ENCODE assay signal across 8 cellular contexts in genomic region chr11:66363805-66364535, GRCh38. TPM values are rescaled to one million over a fixed set of nuclear protein-coding genes. Genes with fewer than 3 reads are reported as not detected.
A peak's percentile ranks its signal among the peaks of the same experiment; 100 is the strongest.
DNase-seq lines count a peak whose midpoint lies in the region; ATAC-seq and TF ChIP-seq lines count a peak whose summit lies in the region.

No MANE protein-coding gene starts in this region.

- no TSS peak for BruUV-seq in Panc1 (replicated peaks; lab: Mats Ljungman, UMichigan)

- TF ChIP-seq CTCF in Panc1 (IDR thresholded peaks at IDR 0.05) (peak; percentile 99), left ventricle myocardium inferior (IDR thresholded peaks at IDR 0.05; ENCODE audit: borderline replicate concordance) (peak; percentile 63)

- H3K36me3 ChIP-seq in Panc1 (ENCODE audit: control insufficient read depth, insufficient read depth, low read length) (no peaks in the 10 kb centered on the region), left ventricle myocardium inferior (peaks cover 8% of the 10 kb centered on the region)

- H3K4me3 ChIP-seq in Panc1 (ENCODE audit: low read depth in 2 of 2, low read length in 2 of 2), result no peak overlapping the region
- no peak overlapping the region for H3K4me3 ChIP-seq in left ventricle myocardium inferior

- intact Hi-C loops in Panc1 (cut with micrococcal nuclease; ENCODE audit: unreplicated experiment), result no loop called here
- intact Hi-C loops in left ventricle myocardium inferior (cut with micrococcal nuclease), result no loop called here

- POLR2A ChIA-PET in Panc1 (lab: Charles Lee), result no interaction called here

- in situ Hi-C loops in Panc1 (cut with HindIII; ENCODE audit: low pct_unique_long_range_greater_than_20kb, low sequenced_read_pairs), result no loop called here

- H3K27me3 ChIP-seq in Panc1 (ENCODE audit: control insufficient read depth, insufficient read depth, low read length) (no peaks in the 10 kb centered on the region), left ventricle myocardium inferior (ENCODE audit: low read depth) (no peaks in the 10 kb centered on the region)

- H3K4me1 ChIP-seq in Panc1 (ENCODE audit: control insufficient read depth, insufficient read depth, low read length) (peaks cover 8% of the 10 kb centered on the region), left ventricle myocardium inferior (peaks cover 9% of the 10 kb centered on the region)

- no peak overlapping the region for H3K27ac ChIP-seq in Panc1 (ENCODE audit: low read length)
- H3K27ac ChIP-seq in left ventricle myocardium inferior (replicated peaks), result peak overlapping the region; percentile 12

- DNase-seq in NCI-H2227 (lab: John Stamatoyannopoulos, UW; ENCODE audit: unreplicated experiment) (peak; percentile 64), NCI-H2227 treated with DMSO at 0.1 percent for 48 hours (lab: John Stamatoyannopoulos, UW) (no peak), Panc1 (ENCODE audit: low read depth, low spot score) (no peak), left ventricle myocardium inferior (no peak)
- DNase-seq in activated T-helper 9 cell treated with anti-CD3 and anti-CD28 coated beads, Interleukin-2, amount 50 U/mL, for 16 hours (ENCODE audit: low read depth), result peak; percentile 57
- peak; percentile 77 for DNase-seq in stimulated activated CD4-positive, alpha-beta T cell treated with anti-CD3 and anti-CD28 coated beads, Interleukin-4, amount 100 ng/mL, for 1 hour

- ATAC-seq in Panc1 (peak; percentile 55), HG03432 (IDR thresholded peaks at IDR 0.05; ENCODE audit: unreplicated experiment) (no peak), HG03378 (IDR thresholded peaks at IDR 0.05; ENCODE audit: unreplicated experiment) (no peak)

- H3K9me3 ChIP-seq in Panc1 (ENCODE audit: control insufficient read depth, insufficient read depth, low read depth, low read length) (no peaks in the 10 kb centered on the region), left ventricle myocardium inferior (replicated peaks) (no peaks in the 10 kb centered on the region)

- CTCF ChIA-PET in Panc1 (lab: Charles Lee), result interaction anchor here (0.6 to 1.7 kb wide), 7 partner anchors 22 to 312 kb away, joined by 3 to 6 read pairs (median 4); partner anchors contain the start of genes DPP3 and SF3B2

RNA-seq across cellular contexts. Expression of gene SLC29A2, which starts 7.6 kb away (rescaled TPM):
- total RNA-seq in Panc1 (2021; ENCODE audit: unreplicated experiment), result 28.3 TPM
- polyA plus RNA-seq in Panc1 (2012; ENCODE audit: insufficient read length), result 31.4 TPM
- 14.6 TPM for total RNA-seq in left ventricle myocardium inferior

RNA-seq across cellular contexts. Expression of gene B4GAT1, which starts 16.5 kb away (rescaled TPM):
- total RNA-seq in Panc1 (2021; ENCODE audit: unreplicated experiment) (29.3 TPM), left ventricle myocardium inferior (52.9 TPM)
- 58.0 TPM for polyA plus RNA-seq in Panc1 (2012; ENCODE audit: insufficient read length)

RNA-seq across cellular contexts. Expression of gene BRMS1, which starts 19.1 kb away (rescaled TPM):
- 80.5 TPM for total RNA-seq in Panc1 (2021; ENCODE audit: unreplicated experiment)
- 89.0 TPM for polyA plus RNA-seq in Panc1 (2012; ENCODE audit: insufficient read length)
- total RNA-seq in left ventricle myocardium inferior, result 14.7 TPM

RNA-seq across cellular contexts. Expression of gene RIN1, which starts 27.7 kb away (rescaled TPM):
- total RNA-seq in Panc1 (2021; ENCODE audit: unreplicated experiment) (21.7 TPM), left ventricle myocardium inferior (1.0 TPM)
- polyA plus RNA-seq in Panc1 (2012; ENCODE audit: insufficient read length), result 14.2 TPM

RNA-seq across cellular contexts. Expression of gene CD248, which starts 47.1 kb away (rescaled TPM):
- total RNA-seq in Panc1 (2021; ENCODE audit: unreplicated experiment), result 0.15 TPM
- not detected for polyA plus RNA-seq in Panc1 (2012; ENCODE audit: insufficient read length)
- 12.3 TPM for total RNA-seq in left ventricle myocardium inferior

Comparison
In these comparisons a context has a peak if more than half of its experiments do, and no peak if none do; other contexts are left out.
1. DNase-seq: peak in NCI-H2227 (single experiment), activated T-helper 9 cell treated with anti-CD3 and anti-CD28 coated beads, Interleukin-2, amount 50 U/mL, for 16 hours (single experiment) and stimulated activated CD4-positive, alpha-beta T cell treated with anti-CD3 and anti-CD28 coated beads, Interleukin-4, amount 100 ng/mL, for 1 hour (single experiment); none in NCI-H2227 treated with DMSO at 0.1 percent for 48 hours (single experiment), Panc1 (single experiment) and left ventricle myocardium inferior (single experiment).